1 cellular context compared by ENCODE assay signal in the genomic region with DNA sequence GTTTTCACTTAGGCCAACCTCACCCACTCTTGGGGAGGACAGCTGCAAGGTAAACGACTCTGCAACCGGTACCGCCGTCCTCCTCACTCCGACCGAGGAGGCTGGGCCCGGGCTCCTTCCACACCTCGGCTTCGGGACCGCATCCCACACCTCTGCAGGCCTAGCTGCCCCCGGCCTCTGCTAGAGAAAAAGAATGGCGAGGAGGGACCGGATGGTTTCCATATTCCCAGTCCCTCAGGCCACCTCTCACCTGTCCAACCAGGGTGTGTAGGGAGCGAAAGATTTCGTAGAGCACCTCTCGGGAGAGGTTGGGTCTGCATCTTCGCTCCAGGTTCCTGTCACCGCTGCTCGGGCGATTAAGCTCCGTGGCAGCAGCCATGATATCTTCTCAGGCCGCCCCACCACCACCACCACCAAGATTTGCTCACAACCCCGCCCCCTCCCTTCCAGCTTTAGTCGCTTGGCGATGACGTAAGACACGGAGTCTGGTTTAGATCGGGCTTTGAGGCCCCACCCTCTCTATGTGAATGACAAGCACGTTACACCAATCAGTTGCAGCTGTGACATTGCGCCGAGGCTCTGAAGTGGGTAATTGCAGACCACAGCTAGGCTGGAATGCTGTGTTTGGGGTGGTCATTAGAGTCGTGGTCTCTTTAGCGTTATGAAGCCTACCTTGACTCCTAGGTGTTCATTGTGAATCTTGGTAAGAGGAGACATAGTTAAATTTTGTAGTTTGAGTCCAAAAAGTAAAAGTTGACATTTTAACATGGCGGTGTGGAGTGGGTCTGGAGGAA.
A peak's percentile ranks its signal among the peaks of the same experiment; 100 is the strongest.
TF ChIP-seq lines count a peak whose summit lies in the region.

Gene MBIP (minus strand): TSS at position 428 of the 794 bp plus-strand sequence. CDS start 49 bp downstream, at position 379.

TF ChIP-seq in HepG2, 621 proteins besides CTCF, POLR2A, EP300 and RAD21 (continued from another document and continues in another):
- TF ChIP-seq, protein P1, sequence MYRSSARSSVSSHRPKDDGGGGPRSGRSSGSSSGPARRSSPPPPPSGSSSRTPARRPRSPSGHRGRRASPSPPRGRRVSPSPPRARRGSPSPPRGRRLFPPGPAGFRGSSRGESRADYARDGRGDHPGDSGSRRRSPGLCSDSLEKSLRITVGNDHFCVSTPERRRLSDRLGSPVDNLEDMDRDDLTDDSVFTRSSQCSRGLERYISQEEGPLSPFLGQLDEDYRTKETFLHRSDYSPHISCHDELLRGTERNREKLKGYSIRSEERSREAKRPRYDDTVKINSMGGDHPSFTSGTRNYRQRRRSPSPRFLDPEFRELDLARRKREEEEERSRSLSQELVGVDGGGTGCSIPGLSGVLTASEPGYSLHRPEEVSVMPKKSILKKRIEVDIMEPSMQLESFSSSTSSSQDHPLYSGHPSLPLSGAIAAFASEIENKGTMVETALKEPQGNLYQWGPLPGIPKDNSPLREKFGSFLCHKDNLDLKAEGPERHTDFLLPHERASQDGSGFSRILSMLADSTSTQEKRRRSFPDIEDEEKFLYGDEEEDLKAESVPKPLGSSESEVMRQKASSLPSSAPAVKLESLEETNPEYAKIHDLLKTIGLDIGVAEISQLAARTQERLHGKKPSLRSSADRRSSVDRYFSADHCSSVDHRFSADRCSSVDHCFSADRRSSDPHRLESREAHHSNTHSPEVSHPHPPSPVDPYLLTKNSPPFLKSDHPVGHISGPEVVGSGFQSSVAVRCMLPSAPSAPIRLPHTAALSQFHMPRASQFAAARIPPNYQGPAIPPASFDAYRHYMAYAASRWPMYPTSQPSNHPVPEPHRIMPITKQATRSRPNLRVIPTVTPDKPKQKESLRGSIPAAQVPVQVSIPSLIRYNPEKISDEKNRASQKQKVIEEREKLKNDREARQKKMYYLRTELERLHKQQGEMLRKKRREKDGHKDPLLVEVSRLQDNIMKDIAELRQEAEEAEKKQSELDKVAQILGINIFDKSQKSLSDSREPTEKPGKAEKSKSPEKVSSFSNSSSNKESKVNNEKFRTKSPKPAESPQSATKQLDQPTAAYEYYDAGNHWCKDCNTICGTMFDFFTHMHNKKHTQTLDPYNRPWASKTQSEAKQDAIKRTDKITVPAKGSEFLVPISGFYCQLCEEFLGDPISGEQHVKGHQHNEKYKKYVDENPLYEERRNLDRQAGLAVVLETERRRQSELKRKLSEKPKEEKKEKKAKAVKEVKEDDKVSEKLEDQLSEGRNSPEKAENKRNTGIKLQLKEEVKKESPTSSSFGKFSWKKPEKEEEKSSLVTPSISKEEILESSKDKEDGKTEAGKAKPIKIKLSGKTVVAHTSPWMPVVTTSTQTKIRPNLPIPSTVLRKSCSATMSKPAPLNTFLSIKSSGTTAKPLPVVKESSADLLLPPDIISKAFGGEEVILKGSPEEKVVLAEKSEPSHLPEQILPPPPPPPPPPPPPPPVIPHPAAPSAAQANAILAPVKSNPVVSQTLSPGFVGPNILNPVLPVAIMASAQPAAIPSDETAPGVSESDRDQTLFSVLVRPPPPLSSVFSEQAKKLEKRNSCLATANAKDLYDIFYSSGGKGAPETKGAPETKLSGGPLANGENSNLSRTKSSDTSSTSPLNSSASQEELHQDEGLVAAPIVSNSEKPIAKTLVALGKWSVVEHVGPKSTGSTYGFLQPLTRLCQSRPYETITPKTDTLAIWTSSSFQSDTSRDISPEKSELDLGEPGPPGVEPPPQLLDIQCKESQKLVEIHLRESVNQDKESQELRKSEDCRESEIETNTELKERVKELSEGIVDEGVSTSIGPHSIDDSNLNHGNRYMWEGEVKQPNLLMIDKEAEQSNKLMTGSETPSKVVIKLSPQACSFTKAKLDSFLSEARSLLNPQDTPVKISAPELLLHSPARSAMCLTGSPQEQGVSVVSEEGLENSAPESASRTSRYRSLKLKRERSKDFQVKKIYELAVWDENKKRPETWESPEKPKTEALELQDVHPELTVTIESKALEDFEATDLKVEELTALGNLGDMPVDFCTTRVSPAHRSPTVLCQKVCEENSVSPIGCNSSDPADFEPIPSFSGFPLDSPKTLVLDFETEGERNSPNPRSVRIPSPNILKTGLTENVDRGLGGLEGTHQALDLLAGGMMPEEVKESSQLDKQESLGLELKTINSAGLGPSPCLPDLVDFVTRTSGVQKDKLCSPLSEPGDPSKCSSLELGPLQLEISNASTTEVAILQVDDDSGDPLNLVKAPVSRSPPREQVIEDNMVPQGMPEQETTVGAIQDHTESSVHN (CRISPR knock-in tag; IDR thresholded peaks at IDR 0.05): no peak
- peak; percentile 96 for TF ChIP-seq TAF1 (CRISPR knock-in tag; IDR thresholded peaks at IDR 0.05)
- no peak; the same call in 1 of the 2 replicates for TF ChIP-seq NFIC (IDR thresholded peaks at IDR 0.05; ENCODE audit: low read length)
- TF ChIP-seq NPAS2 (CRISPR knock-in tag; IDR thresholded peaks at IDR 0.05; ENCODE audit: borderline replicate concordance): no peak
- TF ChIP-seq ZNF33A (CRISPR knock-in tag; IDR thresholded peaks at IDR 0.05; ENCODE audit: borderline replicate concordance): no peak
- 0 out of 2 replicates have a peak, but pooled peaks have one; percentile 86 for TF ChIP-seq SATB2 (CRISPR knock-in tag; IDR thresholded peaks at IDR 0.05)
- no peak for TF ChIP-seq ZMYM3 (CRISPR knock-in tag; IDR thresholded peaks at IDR 0.05)
- peak; percentile 80 for TF ChIP-seq GABPB1 (CRISPR knock-in tag; IDR thresholded peaks at IDR 0.05)
- TF ChIP-seq SAP130 (CRISPR knock-in tag; IDR thresholded peaks at IDR 0.05; ENCODE audit: low read depth): peak; percentile 96
- no peak for TF ChIP-seq ZNF20 (CRISPR knock-in tag; IDR thresholded peaks at IDR 0.05)
- TF ChIP-seq NR2F1 (CRISPR knock-in tag; IDR thresholded peaks at IDR 0.05): peak in 1 of 2 experiments; percentile 62; a peak in 2 of 4 replicates
- 0 out of 2 replicates have a peak, but pooled peaks have one; percentile 59 for TF ChIP-seq ZNF569 (CRISPR knock-in tag; IDR thresholded peaks at IDR 0.05; ENCODE audit: borderline replicate concordance)
- TF ChIP-seq ZNF30 (CRISPR knock-in tag; IDR thresholded peaks at IDR 0.05): peak; percentile 64; the same call in 1 of the 2 replicates
- TF ChIP-seq ZNF709 (CRISPR knock-in tag; IDR thresholded peaks at IDR 0.05): no peak; the same call in 1 of the 2 replicates
- TF ChIP-seq HNRNPUL1 (IDR thresholded peaks at IDR 0.05; ENCODE audit: low read depth, low read length): no peak
- no peak for TF ChIP-seq ZNF672 (CRISPR knock-in tag; IDR thresholded peaks at IDR 0.05)
- peak; percentile 19; the same call in 1 of the 2 replicates for TF ChIP-seq SNAPC2 (CRISPR knock-in tag; IDR thresholded peaks at IDR 0.05)
- TF ChIP-seq RNF2 (conservative IDR thresholded peaks at IDR 0.05; ENCODE audit: low read depth): no peak; the same call in 1 of the 2 replicates
- TF ChIP-seq SNRNP70 (IDR thresholded peaks at IDR 0.05; ENCODE audit: low read depth, low read length): no peak
- TF ChIP-seq, protein P2, sequence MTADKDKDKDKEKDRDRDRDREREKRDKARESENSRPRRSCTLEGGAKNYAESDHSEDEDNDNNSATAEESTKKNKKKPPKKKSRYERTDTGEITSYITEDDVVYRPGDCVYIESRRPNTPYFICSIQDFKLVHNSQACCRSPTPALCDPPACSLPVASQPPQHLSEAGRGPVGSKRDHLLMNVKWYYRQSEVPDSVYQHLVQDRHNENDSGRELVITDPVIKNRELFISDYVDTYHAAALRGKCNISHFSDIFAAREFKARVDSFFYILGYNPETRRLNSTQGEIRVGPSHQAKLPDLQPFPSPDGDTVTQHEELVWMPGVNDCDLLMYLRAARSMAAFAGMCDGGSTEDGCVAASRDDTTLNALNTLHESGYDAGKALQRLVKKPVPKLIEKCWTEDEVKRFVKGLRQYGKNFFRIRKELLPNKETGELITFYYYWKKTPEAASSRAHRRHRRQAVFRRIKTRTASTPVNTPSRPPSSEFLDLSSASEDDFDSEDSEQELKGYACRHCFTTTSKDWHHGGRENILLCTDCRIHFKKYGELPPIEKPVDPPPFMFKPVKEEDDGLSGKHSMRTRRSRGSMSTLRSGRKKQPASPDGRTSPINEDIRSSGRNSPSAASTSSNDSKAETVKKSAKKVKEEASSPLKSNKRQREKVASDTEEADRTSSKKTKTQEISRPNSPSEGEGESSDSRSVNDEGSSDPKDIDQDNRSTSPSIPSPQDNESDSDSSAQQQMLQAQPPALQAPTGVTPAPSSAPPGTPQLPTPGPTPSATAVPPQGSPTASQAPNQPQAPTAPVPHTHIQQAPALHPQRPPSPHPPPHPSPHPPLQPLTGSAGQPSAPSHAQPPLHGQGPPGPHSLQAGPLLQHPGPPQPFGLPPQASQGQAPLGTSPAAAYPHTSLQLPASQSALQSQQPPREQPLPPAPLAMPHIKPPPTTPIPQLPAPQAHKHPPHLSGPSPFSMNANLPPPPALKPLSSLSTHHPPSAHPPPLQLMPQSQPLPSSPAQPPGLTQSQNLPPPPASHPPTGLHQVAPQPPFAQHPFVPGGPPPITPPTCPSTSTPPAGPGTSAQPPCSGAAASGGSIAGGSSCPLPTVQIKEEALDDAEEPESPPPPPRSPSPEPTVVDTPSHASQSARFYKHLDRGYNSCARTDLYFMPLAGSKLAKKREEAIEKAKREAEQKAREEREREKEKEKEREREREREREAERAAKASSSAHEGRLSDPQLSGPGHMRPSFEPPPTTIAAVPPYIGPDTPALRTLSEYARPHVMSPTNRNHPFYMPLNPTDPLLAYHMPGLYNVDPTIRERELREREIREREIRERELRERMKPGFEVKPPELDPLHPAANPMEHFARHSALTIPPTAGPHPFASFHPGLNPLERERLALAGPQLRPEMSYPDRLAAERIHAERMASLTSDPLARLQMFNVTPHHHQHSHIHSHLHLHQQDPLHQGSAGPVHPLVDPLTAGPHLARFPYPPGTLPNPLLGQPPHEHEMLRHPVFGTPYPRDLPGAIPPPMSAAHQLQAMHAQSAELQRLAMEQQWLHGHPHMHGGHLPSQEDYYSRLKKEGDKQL (CRISPR knock-in tag; IDR thresholded peaks at IDR 0.05; ENCODE audit: low read depth): no peak; the same call in 1 of the 2 replicates
- TF ChIP-seq ZNF720 (CRISPR knock-in tag; IDR thresholded peaks at IDR 0.05): no peak; the same call in 1 of the 2 replicates
- TF ChIP-seq CEBPG (CRISPR knock-in tag; IDR thresholded peaks at IDR 0.05): peak; percentile 89
- TF ChIP-seq, protein P3, sequence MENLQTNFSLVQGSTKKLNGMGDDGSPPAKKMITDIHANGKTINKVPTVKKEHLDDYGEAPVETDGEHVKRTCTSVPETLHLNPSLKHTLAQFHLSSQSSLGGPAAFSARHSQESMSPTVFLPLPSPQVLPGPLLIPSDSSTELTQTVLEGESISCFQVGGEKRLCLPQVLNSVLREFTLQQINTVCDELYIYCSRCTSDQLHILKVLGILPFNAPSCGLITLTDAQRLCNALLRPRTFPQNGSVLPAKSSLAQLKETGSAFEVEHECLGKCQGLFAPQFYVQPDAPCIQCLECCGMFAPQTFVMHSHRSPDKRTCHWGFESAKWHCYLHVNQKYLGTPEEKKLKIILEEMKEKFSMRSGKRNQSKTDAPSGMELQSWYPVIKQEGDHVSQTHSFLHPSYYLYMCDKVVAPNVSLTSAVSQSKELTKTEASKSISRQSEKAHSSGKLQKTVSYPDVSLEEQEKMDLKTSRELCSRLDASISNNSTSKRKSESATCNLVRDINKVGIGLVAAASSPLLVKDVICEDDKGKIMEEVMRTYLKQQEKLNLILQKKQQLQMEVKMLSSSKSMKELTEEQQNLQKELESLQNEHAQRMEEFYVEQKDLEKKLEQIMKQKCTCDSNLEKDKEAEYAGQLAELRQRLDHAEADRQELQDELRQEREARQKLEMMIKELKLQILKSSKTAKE (CRISPR knock-in tag; IDR thresholded peaks at IDR 0.05; ENCODE audit: borderline replicate concordance): peak; percentile 64; the same call in 1 of the 2 replicates
- TF ChIP-seq, protein P4, sequence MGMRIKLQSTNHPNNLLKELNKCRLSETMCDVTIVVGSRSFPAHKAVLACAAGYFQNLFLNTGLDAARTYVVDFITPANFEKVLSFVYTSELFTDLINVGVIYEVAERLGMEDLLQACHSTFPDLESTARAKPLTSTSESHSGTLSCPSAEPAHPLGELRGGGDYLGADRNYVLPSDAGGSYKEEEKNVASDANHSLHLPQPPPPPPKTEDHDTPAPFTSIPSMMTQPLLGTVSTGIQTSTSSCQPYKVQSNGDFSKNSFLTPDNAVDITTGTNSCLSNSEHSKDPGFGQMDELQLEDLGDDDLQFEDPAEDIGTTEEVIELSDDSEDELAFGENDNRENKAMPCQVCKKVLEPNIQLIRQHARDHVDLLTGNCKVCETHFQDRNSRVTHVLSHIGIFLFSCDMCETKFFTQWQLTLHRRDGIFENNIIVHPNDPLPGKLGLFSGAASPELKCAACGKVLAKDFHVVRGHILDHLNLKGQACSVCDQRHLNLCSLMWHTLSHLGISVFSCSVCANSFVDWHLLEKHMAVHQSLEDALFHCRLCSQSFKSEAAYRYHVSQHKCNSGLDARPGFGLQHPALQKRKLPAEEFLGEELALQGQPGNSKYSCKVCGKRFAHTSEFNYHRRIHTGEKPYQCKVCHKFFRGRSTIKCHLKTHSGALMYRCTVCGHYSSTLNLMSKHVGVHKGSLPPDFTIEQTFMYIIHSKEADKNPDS (CRISPR knock-in tag; IDR thresholded peaks at IDR 0.05): 0 out of 2 replicates have a peak, but pooled peaks have one; percentile 67
- TF ChIP-seq NR2C2 (CRISPR knock-in tag; IDR thresholded peaks at IDR 0.05; ENCODE audit: borderline replicate concordance): peak; percentile 66; the same call in 1 of the 2 replicates
- TF ChIP-seq KAT7 (CRISPR knock-in tag; IDR thresholded peaks at IDR 0.05; ENCODE audit: borderline replicate concordance): peak; percentile 99
- no peak for TF ChIP-seq NFE2 (CRISPR knock-in tag; IDR thresholded peaks at IDR 0.05)
- peak; percentile 88 for TF ChIP-seq YY1 (IDR thresholded peaks at IDR 0.05; ENCODE audit: insufficient read depth, insufficient replicate concordance, low read depth, low read length)
- no peak for TF ChIP-seq ZNF740 (CRISPR knock-in tag; IDR thresholded peaks at IDR 0.05)
- peak; percentile 99 for TF ChIP-seq KDM5A (IDR thresholded peaks at IDR 0.05; ENCODE audit: borderline replicate concordance, low read length)
- TF ChIP-seq ZFP90 (CRISPR knock-in tag; IDR thresholded peaks at IDR 0.05; ENCODE audit: borderline replicate concordance): peak; percentile 49; the same call in 1 of the 2 replicates
- TF ChIP-seq, protein P5, sequence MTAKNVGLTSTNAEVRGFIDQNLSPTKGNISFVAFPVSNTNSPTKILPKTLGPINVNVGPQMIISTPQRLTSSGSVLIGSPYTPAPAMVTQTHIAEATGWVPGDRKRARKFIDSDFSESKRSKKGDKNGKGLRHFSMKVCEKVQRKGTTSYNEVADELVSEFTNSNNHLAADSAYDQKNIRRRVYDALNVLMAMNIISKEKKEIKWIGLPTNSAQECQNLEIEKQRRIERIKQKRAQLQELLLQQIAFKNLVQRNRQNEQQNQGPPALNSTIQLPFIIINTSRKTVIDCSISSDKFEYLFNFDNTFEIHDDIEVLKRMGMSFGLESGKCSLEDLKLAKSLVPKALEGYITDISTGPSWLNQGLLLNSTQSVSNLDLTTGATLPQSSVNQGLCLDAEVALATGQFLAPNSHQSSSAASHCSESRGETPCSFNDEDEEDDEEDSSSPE (CRISPR knock-in tag; IDR thresholded peaks at IDR 0.05): peak; percentile 61; the same call in 1 of the 2 replicates
